ENCODE assay signal across 19 cellular contexts in genomic region chr16:23511731-23512130, GRCh38. TPM values are rescaled to one million over a fixed set of nuclear protein-coding genes. Genes with fewer than 3 reads are reported as not detected.
DNase-seq lines count a peak whose midpoint lies in the region; ATAC-seq and TF ChIP-seq lines count a peak whose summit lies in the region.
"Had no signal": no experiment of that assay in that cellular context is flagged by ENCODE, and none has a peak within 500 bp of the region (broad histone marks: within the 10 kb centered on the region; RNA-seq: fewer than 3 reads in every experiment).

No MANE protein-coding gene starts in this region.

- H3K4me1 ChIP-seq in gastroesophageal sphincter: peaks cover 0 to 35% (median 9%) of the 10 kb centered on the region in 3 donors

- no peak for DNase-seq in activated naive CD4-positive, alpha-beta T cell treated with anti-CD3 and anti-CD28 coated beads for 36 hours
- DNase-seq in activated naive CD4-positive, alpha-beta T cell (lab: John Stamatoyannopoulos, UW): no peak
- DNase-seq in T-helper 17 cell (no peak), endothelial cell (ENCODE audit: low spot score) (no peak), dorsolateral prefrontal cortex (no peak)
- no peak for DNase-seq in stimulated activated CD4-positive, alpha-beta T cell treated with anti-CD3 and anti-CD28 coated beads, Interleukin-4, amount 100 ng/mL, for 1 hour
- DNase-seq: activated CD4-positive, CD25-positive, alpha-beta regulatory T cell; activated CD8-positive, alpha-beta memory T cell treated with anti-CD3 and anti-CD28 coated beads, Interleukin-2, amount 50 U/mL, for 48 hours; amygdala; cerebellar nuclear complex; NCI-H1436 treated with DMSO at 0.1 percent for 48 hours; NCI-H2227 treated with DMSO at 0.1 percent for 48 hours; stomach had no signal

- H3K9me3 ChIP-seq in T-helper 17 cell (ENCODE audit: control insufficient read depth, low read length, poor library complexity, severe bottlenecking) (no peaks in the 10 kb centered on the region), gastroesophageal sphincter (no peaks in the 10 kb centered on the region)
- H3K9me3 ChIP-seq: right atrium auricular region, stomach had no signal

- ATAC-seq in T-helper 17 cell (no peak), gastroesophageal sphincter (no peak)
- ATAC-seq in stimulated activated memory B cell treated with anti-CD40 and anti-IgM and Interleukin-4, amounts not matched to agents 10 μg/mL and 1 μg/mL and 100 μg/mL, for 72 hours: no peak

- intact Hi-C loops in activated naive CD4-positive, alpha-beta T cell treated with anti-CD3 and anti-CD28 coated beads for 36 hours (cut with micrococcal nuclease): no loop called here
- intact Hi-C loops in dorsolateral prefrontal cortex (cut with DNase I): loop anchor here in 1 of 2 donors (5.0 kb wide), 1 partner anchor 46 kb away; the partner anchor contains the start of genes EARS2 and UBFD1

- no peaks in the 10 kb centered on the region for H3K27me3 Mint-ChIP-seq in activated naive CD4-positive, alpha-beta T cell treated with anti-CD3 and anti-CD28 coated beads for 36 hours (ENCODE audit: low read depth)
- no peaks in the 10 kb centered on the region for H3K27me3 Mint-ChIP-seq in T-helper 17 cell
- peaks cover 4% of the 10 kb centered on the region for H3K27me3 Mint-ChIP-seq in endothelial cell (ENCODE audit: unreplicated experiment)
- no peaks in the 10 kb centered on the region for H3K27me3 Mint-ChIP-seq in stimulated activated memory B cell treated with anti-CD40 and anti-IgM and Interleukin-4, amounts not matched to agents 10 μg/mL and 1 μg/mL and 100 μg/mL, for 72 hours
- H3K27me3 Mint-ChIP-seq: memory B cell had no signal

- no peak for TF ChIP-seq POLR2A in gastroesophageal sphincter (IDR thresholded peaks at IDR 0.05)

- H3K27ac Mint-ChIP-seq in activated naive CD4-positive, alpha-beta T cell treated with anti-CD3 and anti-CD28 coated beads for 36 hours: no peak overlapping the region
- H3K27ac Mint-ChIP-seq in T-helper 17 cell (no peak overlapping the region), endothelial cell (ENCODE audit: unreplicated experiment) (no peak overlapping the region)
- H3K27ac Mint-ChIP-seq in stimulated activated memory B cell treated with anti-CD40 and anti-IgM and Interleukin-4, amounts not matched to agents 10 μg/mL and 1 μg/mL and 100 μg/mL, for 72 hours: peak overlapping the region; percentile 75
- H3K27ac Mint-ChIP-seq: memory B cell had no signal

- H3K27ac ChIP-seq in dorsolateral prefrontal cortex (no peak overlapping the region), gastroesophageal sphincter (no peak overlapping the region)
- H3K27ac ChIP-seq: hepatocyte, right atrium auricular region, RWPE1, stomach had no signal

- peaks cover 5% of the 10 kb centered on the region for H3K9me3 Mint-ChIP-seq in activated naive CD4-positive, alpha-beta T cell treated with anti-CD3 and anti-CD28 coated beads for 36 hours
- H3K9me3 Mint-ChIP-seq in endothelial cell (ENCODE audit: unreplicated experiment): no peaks in the 10 kb centered on the region
- no peaks in the 10 kb centered on the region for H3K9me3 Mint-ChIP-seq in stimulated activated memory B cell treated with anti-CD40 and anti-IgM and Interleukin-4, amounts not matched to agents 10 μg/mL and 1 μg/mL and 100 μg/mL, for 72 hours
- H3K9me3 Mint-ChIP-seq: memory B cell had no signal

- H3K4me3 Mint-ChIP-seq in activated naive CD4-positive, alpha-beta T cell treated with anti-CD3 and anti-CD28 coated beads for 36 hours: peak overlapping the region; percentile 61
- H3K4me3 Mint-ChIP-seq in T-helper 17 cell: peak overlapping the region; percentile 79
- H3K4me3 Mint-ChIP-seq in endothelial cell (ENCODE audit: unreplicated experiment): peak overlapping the region; percentile 54
- H3K4me3 Mint-ChIP-seq in stimulated activated memory B cell treated with anti-CD40 and anti-IgM and Interleukin-4, amounts not matched to agents 10 μg/mL and 1 μg/mL and 100 μg/mL, for 72 hours: no peak overlapping the region

- CTCF ChIA-PET in activated naive CD4-positive, alpha-beta T cell treated with anti-CD3 and anti-CD28 coated beads for 36 hours (lab: Charles Lee): no interaction called here

- TF ChIP-seq EP300 in gastroesophageal sphincter (IDR thresholded peaks at IDR 0.05): no peak

- WGBS in gastroesophageal sphincter (ENCODE audit: low coverage in 1 of 2), 2 donors: 93% methylated on average over 7 of the region's 7 CpGs

- H3K27me3 ChIP-seq in dorsolateral prefrontal cortex: no peaks in the 10 kb centered on the region
- H3K27me3 ChIP-seq in gastroesophageal sphincter: no peaks in the 10 kb centered on the region
- H3K27me3 ChIP-seq: hepatocyte, right atrium auricular region, stomach had no signal

- H3K36me3 Mint-ChIP-seq in activated naive CD4-positive, alpha-beta T cell treated with anti-CD3 and anti-CD28 coated beads for 36 hours (ENCODE audit: low read depth): peaks cover 22% of the 10 kb centered on the region
- H3K36me3 Mint-ChIP-seq in T-helper 17 cell (ENCODE audit: low read depth): no peaks in the 10 kb centered on the region
- H3K36me3 Mint-ChIP-seq in endothelial cell (ENCODE audit: low read depth, unreplicated experiment): peaks cover 16% of the 10 kb centered on the region
- H3K36me3 Mint-ChIP-seq in stimulated activated memory B cell treated with anti-CD40 and anti-IgM and Interleukin-4, amounts not matched to agents 10 μg/mL and 1 μg/mL and 100 μg/mL, for 72 hours: peaks cover 20% of the 10 kb centered on the region

- no peak for TF ChIP-seq CTCF in endothelial cell (IDR thresholded peaks at IDR 0.05; ENCODE audit: unreplicated experiment)
- TF ChIP-seq CTCF in dorsolateral prefrontal cortex (IDR thresholded peaks at IDR 0.05 in 54 of 56, conservative IDR thresholded peaks at IDR 0.05 in 2 of 56; ENCODE audit: low read depth in 1 of 56, partially characterized antibody in 56 of 56): no peak
- no peak for TF ChIP-seq CTCF in gastroesophageal sphincter (IDR thresholded peaks at IDR 0.05)

- peaks cover 48% of the 10 kb centered on the region for H3K4me1 Mint-ChIP-seq in activated naive CD4-positive, alpha-beta T cell treated with anti-CD3 and anti-CD28 coated beads for 36 hours (ENCODE audit: low read depth)
- H3K4me1 Mint-ChIP-seq in T-helper 17 cell (peaks cover 48% of the 10 kb centered on the region), endothelial cell (ENCODE audit: unreplicated experiment) (peaks cover 14% of the 10 kb centered on the region)
- H3K4me1 Mint-ChIP-seq in stimulated activated memory B cell treated with anti-CD40 and anti-IgM and Interleukin-4, amounts not matched to agents 10 μg/mL and 1 μg/mL and 100 μg/mL, for 72 hours: peaks cover 34% of the 10 kb centered on the region

- H3K36me3 ChIP-seq in gastroesophageal sphincter: peaks cover 0 to 12% of the 10 kb centered on the region in 2 donors
- H3K36me3 ChIP-seq: right atrium auricular region had no signal

- H3K4me3 ChIP-seq in dorsolateral prefrontal cortex (no peak overlapping the region), gastroesophageal sphincter (no peak overlapping the region)
- H3K4me3 ChIP-seq: hepatocyte, right atrium auricular region had no signal

RNA-seq across cellular contexts. Expression of gene GGA2, which starts 1.4 kb away (rescaled TPM):
- total RNA-seq in activated naive CD4-positive, alpha-beta T cell treated with anti-CD3 and anti-CD28 coated beads for 36 hours: 10 to 100 TPM; 53.0 to 62.7 TPM
- 100 to 1,000 TPM; 116 to 117 TPM for total RNA-seq in T-helper 17 cell
- 65.1 TPM for total RNA-seq in endothelial cell (ENCODE audit: unreplicated experiment)
- 100 to 1,000 TPM in 19 of 120 experiments, 10 to 100 TPM in 101; 46.0 to 124 (median 85.7) TPM for total RNA-seq in dorsolateral prefrontal cortex
- total RNA-seq in gastroesophageal sphincter: 10 to 100 TPM; 36.5 to 50.5 (median 41.5) TPM

RNA-seq across cellular contexts. Expression of gene EARS2, which starts 45.4 kb away (rescaled TPM):
- 10 to 100 TPM; 23.7 to 25.1 TPM for total RNA-seq in activated naive CD4-positive, alpha-beta T cell treated with anti-CD3 and anti-CD28 coated beads for 36 hours
- total RNA-seq in T-helper 17 cell (10 to 100 TPM; 10.0 to 13.0 TPM), endothelial cell (ENCODE audit: unreplicated experiment) (14.1 TPM), dorsolateral prefrontal cortex (10 to 100 TPM; 20.1 to 47.2 (median 31.9) TPM), gastroesophageal sphincter (10 to 100 TPM in 3 of 4 donors, 1 to 10 TPM in 1; 9.5 to 28.5 (median 18.8) TPM)

RNA-seq across cellular contexts. Expression of gene UBFD1, which starts 45.8 kb away (rescaled TPM):
- 10 to 100 TPM; 52.3 to 54.6 TPM for total RNA-seq in activated naive CD4-positive, alpha-beta T cell treated with anti-CD3 and anti-CD28 coated beads for 36 hours
- total RNA-seq in T-helper 17 cell: 10 to 100 TPM; 37.9 to 43.3 TPM
- total RNA-seq in endothelial cell (ENCODE audit: unreplicated experiment): 89.1 TPM
- total RNA-seq in dorsolateral prefrontal cortex: 100 to 1,000 TPM in 1 of 120 experiments, 10 to 100 TPM in 119; 43.7 to 103 (median 69.8) TPM
- 10 to 100 TPM; 54.5 to 81.3 (median 66.2) TPM for total RNA-seq in gastroesophageal sphincter

RNA-seq across cellular contexts. Expression of gene COG7, which starts 58.7 kb away (rescaled TPM):
- total RNA-seq in activated naive CD4-positive, alpha-beta T cell treated with anti-CD3 and anti-CD28 coated beads for 36 hours: 10 to 100 TPM; 16.4 to 16.9 TPM
- total RNA-seq in T-helper 17 cell (10 to 100 TPM; 16.9 to 17.1 TPM), endothelial cell (ENCODE audit: unreplicated experiment) (10.1 TPM), dorsolateral prefrontal cortex (10 to 100 TPM; 22.6 to 48.1 (median 35.2) TPM), gastroesophageal sphincter (10 to 100 TPM in 3 of 4 donors, 1 to 10 TPM in 1; 6.9 to 18.6 (median 16.0) TPM)
